8 cellular contexts compared by ENCODE assay signal in the genomic region with DNA sequence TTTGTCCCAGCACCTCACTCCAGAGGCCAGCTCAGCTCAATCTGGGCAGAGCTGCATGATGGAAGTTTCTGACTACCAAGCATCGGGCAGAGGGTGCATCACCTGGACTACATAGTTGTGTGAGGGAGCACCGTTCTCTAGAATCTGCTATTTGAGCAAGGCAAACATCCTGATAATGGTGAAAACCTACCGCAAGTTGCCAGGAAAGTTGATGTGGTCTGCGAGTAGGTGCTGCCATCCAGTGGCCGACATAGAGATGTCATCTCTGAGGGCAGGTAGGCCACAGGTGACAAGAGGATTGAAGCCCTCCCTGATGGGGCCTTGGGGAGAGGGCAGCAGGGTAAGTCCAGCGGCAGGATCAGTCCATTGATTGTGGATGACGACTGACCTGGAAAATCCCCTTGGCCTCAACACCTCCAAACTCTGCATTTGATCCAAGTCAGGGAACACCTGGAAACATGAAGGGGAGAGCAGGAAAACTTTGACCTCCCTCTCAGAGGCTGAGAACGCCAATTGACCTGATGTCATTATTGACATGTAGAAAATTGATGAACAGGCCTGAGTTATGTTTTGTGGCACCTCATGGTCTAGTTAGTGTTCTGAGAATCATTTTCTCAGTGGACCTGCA. TPM values are rescaled to one million over a fixed set of nuclear protein-coding genes. Genes with fewer than 3 reads are reported as not detected.
DNase-seq lines count a peak whose midpoint lies in the region; ATAC-seq and TF ChIP-seq lines count a peak whose summit lies in the region.

No MANE protein-coding gene starts in this region.

- intact Hi-C loops in Right ventricle myocardium inferior (cut with DNase I), result no loop called here

- DNase-seq in GM12864 (ENCODE audit: low read depth) (peak; percentile 12), GM20000 (ENCODE audit: low spot score) (peak; percentile 63), HT-29 (ENCODE audit: low spot score) (peak; percentile 44), T-helper 9 cell (peak; percentile 6), iris pigment epithelial cell (ENCODE audit: low read depth) (peak; percentile 3), ureter (ENCODE audit: low spot score) (no peak), activated gamma-delta T cell treated with Interleukin-2 at 50 U/mL for 16 hours (no peak), Right ventricle myocardium inferior (ENCODE audit: missing footprints) (no peak)

- TF ChIP-seq CTCF in GM12864 (IDR thresholded peaks at IDR 0.05; ENCODE audit: low read depth, low read length, missing control alignments) (peak; percentile 82), GM20000 (IDR thresholded peaks at IDR 0.05; ENCODE audit: extremely low read depth, missing control alignments) (peak; percentile 54)

- no peak for ATAC-seq in Right ventricle myocardium inferior

- no peak overlapping the region for H3K4me3 ChIP-seq in GM12864 (ENCODE audit: low read depth, low read length)

RNA-seq across cellular contexts. Expression of a gene that starts 3.9 kb away (rescaled TPM):
- total RNA-seq in HT-29 (2014; rRNA removed; shearing (Covaris generic)), result not detected in 2 replicates
- total RNA-seq in ureter, result 2.5 TPM
- not detected for total RNA-seq in Right ventricle myocardium inferior

RNA-seq across cellular contexts. Expression of a gene that starts 34.1 kb away (rescaled TPM):
- total RNA-seq in HT-29 (2014; rRNA removed; shearing (Covaris generic)), result not detected in 2 replicates
- 0.44 TPM for total RNA-seq in ureter
- not detected for total RNA-seq in Right ventricle myocardium inferior

Comparison
In these comparisons a context has a peak if more than half of its experiments do, and no peak if none do; other contexts are left out.
1. DNase-seq: peak in GM12864 (single experiment), GM20000 (single experiment), HT-29 (single experiment), T-helper 9 cell (single experiment) and iris pigment epithelial cell (single experiment); none in ureter (single experiment), activated gamma-delta T cell treated with Interleukin-2 at 50 U/mL for 16 hours (single experiment) and Right ventricle myocardium inferior (single experiment).